ENCODE assay signal across 35 cellular contexts in the genomic region with DNA sequence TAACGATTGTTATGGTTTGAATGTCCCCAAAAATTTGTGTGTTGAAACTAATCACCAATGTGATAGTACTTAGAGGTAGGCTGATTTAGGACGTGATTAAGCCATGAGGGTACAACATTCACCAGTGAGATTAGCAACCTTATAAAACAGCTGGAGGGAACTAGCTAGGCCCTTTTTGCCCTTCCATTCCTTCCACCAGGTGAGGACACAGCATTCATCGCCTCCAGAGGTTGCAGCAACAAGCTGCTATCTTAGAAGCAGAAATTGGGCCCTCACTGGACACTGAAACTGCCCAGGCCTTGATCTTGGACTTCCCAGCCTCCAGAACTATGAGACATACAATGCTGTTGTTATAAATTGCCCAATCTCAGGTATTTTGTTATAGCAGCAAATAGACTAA.
"Had no signal": no experiment of that assay in that cellular context is flagged by ENCODE, and none has a peak within 500 bp of the region (broad histone marks: within the 10 kb centered on the region; RNA-seq: fewer than 3 reads in every experiment).

No MANE protein-coding gene starts in this region.

- H3K4me3 Mint-ChIP-seq: activated B cell treated with CpG ODN at 0.5 μM for 24 hours; activated CD4-positive, alpha-beta memory T cell treated with anti-CD3 and anti-CD28 coated beads for 36 hours; activated naive CD4-positive, alpha-beta T cell treated with anti-CD3 and anti-CD28 coated beads, Interleukin-2, amount 10 ng/mL, durations not matched to agents 7 days and 5 days; activated naive CD8-positive, alpha-beta T cell treated with anti-CD3 and anti-CD28 coated beads for 36 hours; T-helper 1 cell treated with Interleukin-12 subunit alpha and Interleukin-12 subunit beta and Interleukin-4 antibody, amounts not matched to agents 30 μg/mL and 1 μg/mL, for 36 hours; T-helper 2 cell treated with Interferon-gamma antibody and Interleukin-4, amounts not matched to agents 5 μg/mL and 100 μg/mL, for 36 hours had no signal

- DNase-seq: activated B cell treated with CpG ODN at 0.5 μM for 24 hours; activated CD4-positive, alpha-beta memory T cell treated with anti-CD3 and anti-CD28 coated beads for 36 hours; activated CD4-positive, alpha-beta T cell treated with anti-CD3 and anti-CD28 coated beads for 4 hours; activated CD4-positive, alpha-beta T cell treated with anti-CD3 and anti-CD28 coated beads, Interleukin-2, amount 50 U/mL, for 1 hour; activated CD4-positive, CD25-positive, alpha-beta regulatory T cell treated with anti-CD3 and anti-CD28 coated beads, Interleukin-2, amount 50 U/mL, for 72 hours; activated CD8-positive, alpha-beta memory T cell treated with anti-CD3 and anti-CD28 coated beads, Interleukin-2, amount 50 U/mL, for 4 hours; activated effector memory CD4-positive, alpha-beta T cell treated with Interleukin-2 at 50 U/mL for 16 hours; activated naive CD4-positive, alpha-beta T cell treated with anti-CD3 and anti-CD28 coated beads, Interleukin-2, amount 10 ng/mL, durations not matched to agents 7 days and 5 days; activated naive CD8-positive, alpha-beta T cell treated with anti-CD3 and anti-CD28 coated beads for 36 hours; activated T-cell treated with anti-CD3 and anti-CD28 coated beads for 4 hours; activated T-cell treated with anti-CD3 and anti-CD28 coated beads, Interleukin-2, amount 50 U/mL, for 48 hours; amniotic stem cell; aorta; brain microvascular endothelial cell; central memory CD4-positive, alpha-beta T cell; Karpas-422; MM.1S; MV-4-11; NCI-H1092; NCI-H1436 treated with DMSO at 0.1 percent for 48 hours; NCI-H1694 treated with DMSO at 0.1 percent for 48 hours; NCI-H2029; NCI-H345; NCI-H526; NCI-H748 treated with DMSO at 0.1 percent for 48 hours; NK-92 treated with Interleukin-12 subunit alpha and Interleukin-12 subunit beta, amount 100 ng/mL, for 24 hours; PC-3; Peyer's patch; RPMI8226; SHP77 treated with DMSO at 0.1 percent for 48 hours; SK-N-SH had no signal

- H3K4me2 ChIP-seq: SK-N-SH had no signal

- H3K27ac Mint-ChIP-seq: activated B cell treated with CpG ODN at 0.5 μM for 24 hours; activated CD4-positive, alpha-beta memory T cell treated with anti-CD3 and anti-CD28 coated beads for 36 hours; activated naive CD4-positive, alpha-beta T cell treated with anti-CD3 and anti-CD28 coated beads, Interleukin-2, amount 10 ng/mL, durations not matched to agents 7 days and 5 days; activated naive CD8-positive, alpha-beta T cell treated with anti-CD3 and anti-CD28 coated beads for 36 hours; T-helper 1 cell treated with Interleukin-12 subunit alpha and Interleukin-12 subunit beta and Interleukin-4 antibody, amounts not matched to agents 30 μg/mL and 1 μg/mL, for 36 hours; T-helper 2 cell treated with Interferon-gamma antibody and Interleukin-4, amounts not matched to agents 5 μg/mL and 100 μg/mL, for 36 hours had no signal

- H3K9me2 ChIP-seq: SK-N-SH had no signal

- FAIRE-seq: TTC549 had no signal

- H3K36me3 Mint-ChIP-seq: activated naive CD4-positive, alpha-beta T cell treated with anti-CD3 and anti-CD28 coated beads, Interleukin-2, amount 10 ng/mL, durations not matched to agents 7 days and 5 days; activated naive CD8-positive, alpha-beta T cell treated with anti-CD3 and anti-CD28 coated beads for 36 hours had no signal

- H3K27ac ChIP-seq: brain microvascular endothelial cell, SJSA1 had no signal

- H3K9me3 ChIP-seq: Peyer's patch, SJSA1, SK-N-SH had no signal

- H3K36me3 ChIP-seq: brain microvascular endothelial cell, Peyer's patch, SJSA1 had no signal

- H3K9ac ChIP-seq: SK-N-SH had no signal

- H3K27me3 ChIP-seq: brain microvascular endothelial cell, Peyer's patch, SJSA1 had no signal

- H3K9me3 Mint-ChIP-seq: activated B cell treated with CpG ODN at 0.5 μM for 24 hours; activated CD4-positive, alpha-beta memory T cell treated with anti-CD3 and anti-CD28 coated beads for 36 hours; T-helper 1 cell treated with Interleukin-12 subunit alpha and Interleukin-12 subunit beta and Interleukin-4 antibody, amounts not matched to agents 30 μg/mL and 1 μg/mL, for 36 hours; T-helper 2 cell treated with Interferon-gamma antibody and Interleukin-4, amounts not matched to agents 5 μg/mL and 100 μg/mL, for 36 hours had no signal

- H3K4me3 ChIP-seq: Peyer's patch, SJSA1 had no signal

- H3K4me1 ChIP-seq: SJSA1 had no signal

- H3K27me3 Mint-ChIP-seq: activated B cell treated with CpG ODN at 0.5 μM for 24 hours; activated CD4-positive, alpha-beta memory T cell treated with anti-CD3 and anti-CD28 coated beads for 36 hours; activated naive CD4-positive, alpha-beta T cell treated with anti-CD3 and anti-CD28 coated beads, Interleukin-2, amount 10 ng/mL, durations not matched to agents 7 days and 5 days; activated naive CD8-positive, alpha-beta T cell treated with anti-CD3 and anti-CD28 coated beads for 36 hours had no signal
